ENCODE assay signal across 11 cellular contexts in genomic region chr20:48718914-48719578, GRCh38.
DNase-seq lines count a peak whose midpoint lies in the region; ATAC-seq lines count a peak whose summit lies in the region.
"Had no signal": no experiment of that assay in that cellular context is flagged by ENCODE, and none has a peak within 500 bp of the region (broad histone marks: within the 10 kb centered on the region; RNA-seq: fewer than 3 reads in every experiment).

No MANE protein-coding gene starts in this region.

- no peaks in the 10 kb centered on the region for H3K27me3 Mint-ChIP-seq in T-cell
- no peaks in the 10 kb centered on the region for H3K27me3 Mint-ChIP-seq in activated naive CD8-positive, alpha-beta T cell treated with anti-CD3 and anti-CD28 coated beads, Interleukin-2, amount 10 ng/mL, durations not matched to agents 7 days and 5 days

- ATAC-seq in T-cell (replicated peaks in 1 of 4), result peak; percentile 50 to 70 (median 52)
- ATAC-seq in activated naive CD8-positive, alpha-beta T cell treated with anti-CD3 and anti-CD28 coated beads, Interleukin-2, amount 10 ng/mL, durations not matched to agents 7 days and 5 days (ENCODE audit: low read depth), result peak; percentile 50
- no peak for ATAC-seq in HG02642 (IDR thresholded peaks at IDR 0.05; ENCODE audit: poor library complexity, unreplicated experiment)
- ATAC-seq: foreskin keratinocyte had no signal

- peak overlapping the region; percentile 76 to 87 for H3K27ac Mint-ChIP-seq in T-cell
- H3K27ac Mint-ChIP-seq in activated naive CD8-positive, alpha-beta T cell treated with anti-CD3 and anti-CD28 coated beads, Interleukin-2, amount 10 ng/mL, durations not matched to agents 7 days and 5 days, result peak overlapping the region; percentile 91

- CTCF ChIA-PET in T-cell (lab: Charles Lee), result no interaction called here

- no peaks in the 10 kb centered on the region for H3K9me3 Mint-ChIP-seq in T-cell
- H3K9me3 Mint-ChIP-seq in activated naive CD8-positive, alpha-beta T cell treated with anti-CD3 and anti-CD28 coated beads, Interleukin-2, amount 10 ng/mL, durations not matched to agents 7 days and 5 days, result no peaks in the 10 kb centered on the region

- peak overlapping the region; percentile 28 to 83 (median 34) for H3K4me3 Mint-ChIP-seq in T-cell
- peak overlapping the region; percentile 70 for H3K4me3 Mint-ChIP-seq in activated naive CD8-positive, alpha-beta T cell treated with anti-CD3 and anti-CD28 coated beads, Interleukin-2, amount 10 ng/mL, durations not matched to agents 7 days and 5 days

- peaks cover 19% of the 10 kb centered on the region for H3K36me3 Mint-ChIP-seq in T-cell
- peaks cover 56% of the 10 kb centered on the region for H3K36me3 Mint-ChIP-seq in activated naive CD8-positive, alpha-beta T cell treated with anti-CD3 and anti-CD28 coated beads, Interleukin-2, amount 10 ng/mL, durations not matched to agents 7 days and 5 days

- peaks cover 84 to 99% (median 98%) of the 10 kb centered on the region in 3 donors for H3K4me1 Mint-ChIP-seq in T-cell
- peaks cover 88% of the 10 kb centered on the region for H3K4me1 Mint-ChIP-seq in activated naive CD8-positive, alpha-beta T cell treated with anti-CD3 and anti-CD28 coated beads, Interleukin-2, amount 10 ng/mL, durations not matched to agents 7 days and 5 days

- POLR2A ChIA-PET in T-cell (lab: Charles Lee), result interaction anchor here in 1 of 2 donors (0.7 kb wide), 1 partner anchor 78 kb away, joined by 3 read pairs; no protein-coding TSS in a partner anchor
- POLR2A ChIA-PET in activated naive CD8-positive, alpha-beta T cell treated with anti-CD3 and anti-CD28 coated beads, Interleukin-2, amount 10 ng/mL, durations not matched to agents 7 days and 5 days (lab: Charles Lee), result interaction anchor here (0.6 to 5.2 kb wide), 12 partner anchors 10 to 108 kb away, joined by 3 to 67 read pairs (median 5); partner anchors contain the start of gene PREX1

- DNase-seq in GDM1 (lab: John Stamatoyannopoulos, UW) (peak; percentile 52), T-cell (peak in 33 of 34 experiments; percentile 20 to 60 (median 38)), NCI-H2107 treated with DMSO at 0.1 percent for 48 hours (lab: John Stamatoyannopoulos, UW; ENCODE audit: unreplicated experiment) (no peak), DMS53 treated with DMSO at 0.1 percent for 48 hours (lab: John Stamatoyannopoulos, UW; ENCODE audit: unreplicated experiment) (no peak), HuH-7.5 (ENCODE audit: low spot score) (no peak)
- DNase-seq in activated naive CD8-positive, alpha-beta T cell treated with anti-CD3 and anti-CD28 coated beads, Interleukin-2, amount 10 ng/mL, durations not matched to agents 7 days and 5 days, result peak; percentile 73
- DNase-seq in stimulated activated CD4-positive, alpha-beta T cell treated with anti-CD3 and anti-CD28 coated beads, Interleukin-4, amount 100 ng/mL, for 4 hours, result peak; percentile 9 to 14
- DNase-seq: Calu3, foreskin keratinocyte, NCI-H1105 had no signal

Comparison
In these comparisons a context has a peak if more than half of its experiments do, and no peak if none do; other contexts are left out.
1. DNase-seq: peak in GDM1 (single experiment), T-cell (33 of 34), activated naive CD8-positive, alpha-beta T cell treated with anti-CD3 and anti-CD28 coated beads, Interleukin-2, amount 10 ng/mL, durations not matched to agents 7 days and 5 days (single experiment) and stimulated activated CD4-positive, alpha-beta T cell treated with anti-CD3 and anti-CD28 coated beads, Interleukin-4, amount 100 ng/mL, for 4 hours (2 of 2); none in NCI-H2107 treated with DMSO at 0.1 percent for 48 hours (single experiment), DMS53 treated with DMSO at 0.1 percent for 48 hours (single experiment) and HuH-7.5 (single experiment).